In genomic region chr6:56759521-56759920, GRCh38 we compare ENCODE assay signal across 1 cellular context.
TF ChIP-seq lines count a peak whose summit lies in the region.

No MANE protein-coding gene starts in this region.

TF ChIP-seq in GM23338, 12 proteins besides CTCF, POLR2A, EP300 and RAD21 (continued from another document):
- no peak for TF ChIP-seq ZNF462 (CRISPR knock-in tag; IDR thresholded peaks at IDR 0.05)
- no peak for TF ChIP-seq EZH2phosphoT487 (IDR thresholded peaks at IDR 0.05; ENCODE audit: unreplicated experiment)
- no peak for TF ChIP-seq POLR2AphosphoS5 (IDR thresholded peaks at IDR 0.05; ENCODE audit: low read depth)
- TF ChIP-seq JUNB (IDR thresholded peaks at IDR 0.05; ENCODE audit: unreplicated experiment) = no peak
- no peak for TF ChIP-seq EZH2 (IDR thresholded peaks at IDR 0.05; ENCODE audit: low read depth, unreplicated experiment)
- no peak for TF ChIP-seq CREB1 (CRISPR knock-in tag; IDR thresholded peaks at IDR 0.05; ENCODE audit: low read depth)
- no peak for TF ChIP-seq ZNF331 (CRISPR knock-in tag; IDR thresholded peaks at IDR 0.05; ENCODE audit: low read depth)
- no peak for TF ChIP-seq STAT1 (IDR thresholded peaks at IDR 0.05; ENCODE audit: unreplicated experiment)
